Comparison of ENCODE assay signal across 10 cellular contexts in genomic region chr1:226676381-226676780, GRCh38.
DNase-seq lines count a peak whose midpoint lies in the region; ATAC-seq and TF ChIP-seq lines count a peak whose summit lies in the region.
"Had no signal": no experiment of that assay in that cellular context is flagged by ENCODE, and none has a peak within 500 bp of the region (broad histone marks: within the 10 kb centered on the region; RNA-seq: fewer than 3 reads in every experiment).

No MANE protein-coding gene starts in this region.

- no peaks in the 10 kb centered on the region for H3K27me3 ChIP-seq in hepatocyte

- no peak overlapping the region for H2AFZ ChIP-seq in hepatocyte

- H3K9me2 ChIP-seq in hepatocyte (replicated peaks; ENCODE audit: insufficient read depth): no peaks in the 10 kb centered on the region

- POLR2A ChIA-PET in activated CD4-positive, alpha-beta memory T cell treated with anti-CD3 and anti-CD28 coated beads for 36 hours (lab: Charles Lee): interaction anchor here (1.0 to 1.8 kb wide), 6 partner anchors 12 to 42 kb away, joined by 3 to 6 read pairs (median 3); no protein-coding TSS in a partner anchor

- H3K79me2 ChIP-seq in hepatocyte: no peaks in the 10 kb centered on the region

- peak overlapping the region; percentile 81 for H3K27ac Mint-ChIP-seq in activated CD8-positive, alpha-beta memory T cell treated with anti-CD3 and anti-CD28 coated beads, Interleukin-2, amount 10 ng/mL, durations not matched to agents 7 days and 5 days
- H3K27ac Mint-ChIP-seq in activated CD4-positive, alpha-beta memory T cell treated with anti-CD3 and anti-CD28 coated beads for 36 hours: peak overlapping the region; percentile 93

- no peak for ATAC-seq in activated CD8-positive, alpha-beta memory T cell treated with anti-CD3 and anti-CD28 coated beads, Interleukin-2, amount 10 ng/mL, durations not matched to agents 7 days and 5 days

- H3K4me1 Mint-ChIP-seq in activated CD8-positive, alpha-beta memory T cell treated with anti-CD3 and anti-CD28 coated beads, Interleukin-2, amount 10 ng/mL, durations not matched to agents 7 days and 5 days: peaks cover 86% of the 10 kb centered on the region
- H3K4me1 Mint-ChIP-seq in activated CD4-positive, alpha-beta memory T cell treated with anti-CD3 and anti-CD28 coated beads for 36 hours (ENCODE audit: low read depth): peaks cover 96% of the 10 kb centered on the region

- no peak overlapping the region for H3K4me3 Mint-ChIP-seq in activated CD8-positive, alpha-beta memory T cell treated with anti-CD3 and anti-CD28 coated beads, Interleukin-2, amount 10 ng/mL, durations not matched to agents 7 days and 5 days
- no peak overlapping the region for H3K4me3 Mint-ChIP-seq in activated CD4-positive, alpha-beta memory T cell treated with anti-CD3 and anti-CD28 coated beads for 36 hours

- DNase-seq in activated CD8-positive, alpha-beta memory T cell treated with anti-CD3 and anti-CD28 coated beads, Interleukin-2, amount 10 ng/mL, durations not matched to agents 7 days and 5 days: no peak
- no peak for DNase-seq in activated CD8-positive, alpha-beta memory T cell treated with anti-CD3 and anti-CD28 coated beads, Interleukin-2, amount 50 U/mL, for 4 hours
- peak; percentile 10 for DNase-seq in activated CD4-positive, alpha-beta memory T cell treated with anti-CD3 and anti-CD28 coated beads for 36 hours
- DNase-seq in hepatocyte (ENCODE audit: low spot score) (no peak), DMS114 treated with DMSO at 0.1 percent for 48 hours (lab: John Stamatoyannopoulos, UW; ENCODE audit: unreplicated experiment) (no peak), germinal center (ENCODE audit: low spot score) (no peak), NCI-H1694 treated with DMSO at 0.1 percent for 48 hours (lab: John Stamatoyannopoulos, UW) (no peak)
- DNase-seq: activated CD8-positive, alpha-beta memory T cell treated with anti-CD3 and anti-CD28 coated beads, Interleukin-2, amount 50 U/mL, for 48 hours had no signal

- no peaks in the 10 kb centered on the region for H3K9me3 ChIP-seq in hepatocyte (ENCODE audit: low read depth)

- H3K27ac ChIP-seq in hepatocyte (peak overlapping the region; percentile 35), temporal lobe (ENCODE audit: low read depth, low read length) (peak overlapping the region; percentile 96)

- H4K20me1 ChIP-seq in hepatocyte (ENCODE audit: insufficient read depth, poor library complexity, severe bottlenecking): no peaks in the 10 kb centered on the region

- H3K4me3 ChIP-seq in hepatocyte: no peak overlapping the region

- H3K36me3 ChIP-seq in hepatocyte (replicated peaks; ENCODE audit: insufficient read depth, low read depth): no peaks in the 10 kb centered on the region

- no peaks in the 10 kb centered on the region for H3K27me3 Mint-ChIP-seq in activated CD8-positive, alpha-beta memory T cell treated with anti-CD3 and anti-CD28 coated beads, Interleukin-2, amount 10 ng/mL, durations not matched to agents 7 days and 5 days
- H3K27me3 Mint-ChIP-seq in activated CD4-positive, alpha-beta memory T cell treated with anti-CD3 and anti-CD28 coated beads for 36 hours: no peaks in the 10 kb centered on the region

- H3K4me2 ChIP-seq in hepatocyte: no peak overlapping the region

- 83% methylated on average over 5 of the region's 5 CpGs for WGBS in hepatocyte (ENCODE audit: low lambda C conversion rate, missing lambda C conversion rate)

- CTCF ChIA-PET in activated CD8-positive, alpha-beta memory T cell treated with anti-CD3 and anti-CD28 coated beads, Interleukin-2, amount 10 ng/mL, durations not matched to agents 7 days and 5 days (lab: Charles Lee): interaction anchor here (0.8 to 2.2 kb wide), 4 partner anchors 11 to 32 kb away, joined by 4 to 9 read pairs (median 6); no protein-coding TSS in a partner anchor
- CTCF ChIA-PET in activated CD4-positive, alpha-beta memory T cell treated with anti-CD3 and anti-CD28 coated beads for 36 hours (lab: Charles Lee): interaction anchor here (1.3 to 4.1 kb wide), 3 partner anchors 11 to 42 kb away, joined by 4 to 35 read pairs (median 15); no protein-coding TSS in a partner anchor

- no peaks in the 10 kb centered on the region for H3K9me3 Mint-ChIP-seq in activated CD8-positive, alpha-beta memory T cell treated with anti-CD3 and anti-CD28 coated beads, Interleukin-2, amount 10 ng/mL, durations not matched to agents 7 days and 5 days (ENCODE audit: low read depth)
- no peaks in the 10 kb centered on the region for H3K9me3 Mint-ChIP-seq in activated CD4-positive, alpha-beta memory T cell treated with anti-CD3 and anti-CD28 coated beads for 36 hours
- H3K9me3 Mint-ChIP-seq: HFFc6 had no signal

- TF ChIP-seq CTCF in hepatocyte (IDR thresholded peaks at IDR 0.05; ENCODE audit: poor library complexity): no peak

- peaks cover 7% of the 10 kb centered on the region for H3K4me1 ChIP-seq in hepatocyte (ENCODE audit: insufficient read depth)

- intact Hi-C loops in activated CD4-positive, alpha-beta memory T cell treated with anti-CD3 and anti-CD28 coated beads for 36 hours (cut with micrococcal nuclease): loop anchor here (5.0 kb wide), 1 partner anchor 151 kb away; no protein-coding TSS in a partner anchor

- peaks cover 22% of the 10 kb centered on the region for H3K36me3 Mint-ChIP-seq in activated CD8-positive, alpha-beta memory T cell treated with anti-CD3 and anti-CD28 coated beads, Interleukin-2, amount 10 ng/mL, durations not matched to agents 7 days and 5 days
- peaks cover 21% of the 10 kb centered on the region for H3K36me3 Mint-ChIP-seq in activated CD4-positive, alpha-beta memory T cell treated with anti-CD3 and anti-CD28 coated beads for 36 hours
